8 cellular contexts compared by ENCODE assay signal in the genomic region with DNA sequence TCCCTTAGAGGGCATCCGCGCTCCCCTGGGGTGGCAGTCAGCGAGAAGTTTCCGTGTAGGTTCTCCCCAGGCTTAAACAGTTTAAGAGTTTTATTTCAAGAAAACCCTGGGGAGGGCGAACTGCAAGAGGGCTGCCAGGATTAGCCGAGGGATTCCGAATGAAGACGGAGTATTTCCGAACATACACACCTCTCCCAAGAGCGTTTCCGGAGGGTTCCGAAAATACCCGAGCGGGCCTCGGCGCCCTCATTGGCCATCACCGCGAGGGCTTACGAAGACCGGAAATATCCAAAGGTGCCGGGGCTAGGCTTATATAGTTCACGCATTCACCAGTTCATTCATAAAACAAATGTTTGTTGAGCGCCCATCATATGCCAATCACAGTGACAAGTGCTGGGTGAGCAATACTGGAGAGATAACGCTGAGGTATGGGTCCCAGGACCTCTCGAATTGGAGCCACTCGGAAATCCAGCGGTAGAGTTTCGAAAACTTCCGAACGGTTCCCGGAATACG. TPM values are rescaled to one million over a fixed set of nuclear protein-coding genes. Genes with fewer than 3 reads are reported as not detected.
DNase-seq lines count a peak whose midpoint lies in the region; ATAC-seq and TF ChIP-seq lines count a peak whose summit lies in the region.

No MANE protein-coding gene starts in this region.

- H3K4me3 Mint-ChIP-seq in activated T-cell treated with anti-CD3 and anti-CD28 coated beads, Interleukin-2, amount 50 U/mL, for 4 hours = peak overlapping the region; percentile 100

- H2AFZ ChIP-seq in PC-3 (ENCODE audit: low read length) = peak overlapping the region; percentile 63

- H3K27me3 ChIP-seq in PC-3 (ENCODE audit: low read length) = no peaks in the 10 kb centered on the region
- no peaks in the 10 kb centered on the region for H3K27me3 ChIP-seq in esophagus muscularis mucosa
- no peaks in the 10 kb centered on the region for H3K27me3 ChIP-seq in muscle layer of colon (ENCODE audit: control insufficient read depth in 1 of 2, insufficient read depth in 2 of 2, low read length in 2 of 2)

- H3K4me1 ChIP-seq in PC-3 (ENCODE audit: insufficient read depth, low read length) (peaks cover 41% of the 10 kb centered on the region), esophagus muscularis mucosa (peaks cover 47 to 63% (median 56%) of the 10 kb centered on the region in 4 donors), muscle layer of colon (ENCODE audit: insufficient read depth, low read length) (peaks cover 38% of the 10 kb centered on the region)

- intact Hi-C loops in PC-3 (cut with micrococcal nuclease) (loop anchor here (2.0 to 10.0 kb wide), 3 partner anchors 46 to 170 kb away; a partner anchor contains a TSS), esophagus muscularis mucosa (cut with DNase I) (no loop called here)

- H3K36me3 Mint-ChIP-seq in activated T-cell treated with anti-CD3 and anti-CD28 coated beads, Interleukin-2, amount 50 U/mL, for 4 hours (ENCODE audit: insufficient read depth) = peaks cover 32% of the 10 kb centered on the region

- 1% methylated on average over 26 of the region's 32 CpGs for WGBS in esophagus muscularis mucosa

- peaks cover 7% of the 10 kb centered on the region for H3F3A ChIP-seq in PC-3 (ENCODE audit: low read length, unreplicated experiment)

- H3K4me2 ChIP-seq in PC-3 (ENCODE audit: low read length) = peak overlapping the region; percentile 90

- TF ChIP-seq POLR2A in esophagus muscularis mucosa (IDR thresholded peaks at IDR 0.05; ENCODE audit: low read depth) = no peak

- H3K79me2 ChIP-seq in PC-3 (ENCODE audit: low read length) = peaks cover 73% of the 10 kb centered on the region

- POLR2A ChIA-PET in PC-3 (lab: Charles Lee; ENCODE audit: unreplicated experiment) = no interaction called here

- H3K4me3 ChIP-seq in PC-3 (ENCODE audit: low read length) (peak overlapping the region; percentile 98), esophagus muscularis mucosa (peak overlapping the region; percentile 71 to 87 (median 77)), muscle layer of colon (ENCODE audit: low read depth in 1 of 2, low read length in 2 of 2) (peak overlapping the region; percentile 30 to 69)

- CTCF ChIA-PET in PC-3 (lab: Charles Lee) = no interaction called here

- no peak for TF ChIP-seq EP300 in esophagus muscularis mucosa (IDR thresholded peaks at IDR 0.05)

- DNase-seq in DMS 273 (lab: John Stamatoyannopoulos, UW; ENCODE audit: unreplicated experiment) (peak; percentile 99), KBM-7 (peak; percentile 96), PC-3 (peak; percentile 99), esophagus muscularis mucosa (ENCODE audit: extremely low spot score) (peak; percentile 99)
- peak; percentile 92 for DNase-seq in activated T-cell treated with anti-CD3 and anti-CD28 coated beads, Interleukin-2, amount 50 U/mL, for 4 hours
- DNase-seq in stimulated activated CD8-positive, alpha-beta memory T cell treated with anti-CD3 and anti-CD28 coated beads, Interleukin-4, amount 100 ng/mL, for 48 hours = peak; percentile 97

- H4K20me1 ChIP-seq in PC-3 (ENCODE audit: low read length) = peaks cover 43% of the 10 kb centered on the region

- H3K9ac ChIP-seq in PC-3 (ENCODE audit: low read length) = peak overlapping the region; percentile 95
- peak overlapping the region; percentile 80 for H3K9ac ChIP-seq in muscle layer of colon (ENCODE audit: low read length)

- H3K36me3 ChIP-seq in PC-3 (ENCODE audit: low read depth, low read length) = peaks cover 39% of the 10 kb centered on the region
- peaks cover 8 to 39% (median 36%) of the 10 kb centered on the region in 4 donors for H3K36me3 ChIP-seq in esophagus muscularis mucosa
- H3K36me3 ChIP-seq in muscle layer of colon (ENCODE audit: insufficient read depth, low read length) = peaks cover 38% of the 10 kb centered on the region

- ATAC-seq in GM21723 (IDR thresholded peaks at IDR 0.05; ENCODE audit: unreplicated experiment) = peak; percentile 61
- peak; percentile 76 for ATAC-seq in PC-3
- peak; percentile 77 for ATAC-seq in activated T-cell treated with anti-CD3 and anti-CD28 coated beads, Interleukin-2, amount 50 U/mL, for 4 hours

- H3K27ac ChIP-seq in PC-3 (ENCODE audit: low read length) (peak overlapping the region; percentile 54), esophagus muscularis mucosa (replicated peaks in 1 of 4) (peak overlapping the region; percentile 88 to 94 (median 90)), muscle layer of colon (ENCODE audit: low read depth, low read length) (peak overlapping the region; percentile 89)

- no peaks in the 10 kb centered on the region for H3K27me3 Mint-ChIP-seq in activated T-cell treated with anti-CD3 and anti-CD28 coated beads, Interleukin-2, amount 50 U/mL, for 4 hours (ENCODE audit: low read depth)

- H3K9me3 Mint-ChIP-seq in activated T-cell treated with anti-CD3 and anti-CD28 coated beads, Interleukin-2, amount 50 U/mL, for 4 hours = no peaks in the 10 kb centered on the region

- H3K4me1 Mint-ChIP-seq in activated T-cell treated with anti-CD3 and anti-CD28 coated beads, Interleukin-2, amount 50 U/mL, for 4 hours (ENCODE audit: low read depth) = peaks cover 60% of the 10 kb centered on the region

- BruUV-seq in PC-3 (replicated peaks; lab: Mats Ljungman, UMichigan) = TSS peak; percentile 75

- no peak for TF ChIP-seq CTCF in PC-3 (conservative IDR thresholded peaks at IDR 0.05; ENCODE audit: low read depth, low read length)
- no peak for TF ChIP-seq CTCF in esophagus muscularis mucosa (IDR thresholded peaks at IDR 0.05)

- H3K9me3 ChIP-seq in PC-3 (ENCODE audit: low read length) (no peaks in the 10 kb centered on the region), esophagus muscularis mucosa (no peaks in the 10 kb centered on the region), muscle layer of colon (ENCODE audit: low read length) (no peaks in the 10 kb centered on the region)

- in situ Hi-C loops in KBM-7 (cut with MboI; ENCODE audit: low pct_unique_long_range_greater_than_20kb, low sequenced_read_pairs) = no loop called here

- no peaks in the 10 kb centered on the region for H3K9me2 ChIP-seq in PC-3 (replicated peaks; ENCODE audit: low read length)

RNA-seq across cellular contexts. Expression of a gene that starts 0.4 kb away (rescaled TPM):
- 550 and 836 TPM in 2 replicates for total RNA-seq in PC-3 (2014; rRNA removed)
- 1,000 to 10,000 TPM; 3,242 to 3,402 (median 3,363) TPM for total RNA-seq in activated T-cell treated with anti-CD3 and anti-CD28 coated beads, Interleukin-2, amount 50 U/mL, for 4 hours
- 100 to 1,000 TPM; 263 to 419 (median 369) TPM for total RNA-seq in esophagus muscularis mucosa

RNA-seq across cellular contexts. Expression of a gene that starts 1.2 kb away (rescaled TPM):
- 22.1 and 22.8 TPM in 2 replicates for total RNA-seq in PC-3 (2014; rRNA removed)
- 1 to 10 TPM; 6.1 to 8.8 (median 8.4) TPM for total RNA-seq in activated T-cell treated with anti-CD3 and anti-CD28 coated beads, Interleukin-2, amount 50 U/mL, for 4 hours
- total RNA-seq in esophagus muscularis mucosa = 1 to 10 TPM in 2 of 4 donors, under 1 TPM in 2; 0.83 to 7.5 (median 1.00) TPM

RNA-seq across cellular contexts. Expression of a gene that starts 8.7 kb away (rescaled TPM):
- total RNA-seq in PC-3 (2014; rRNA removed) (not detected in 2 replicates), esophagus muscularis mucosa (not detected)
- not detected for total RNA-seq in activated T-cell treated with anti-CD3 and anti-CD28 coated beads, Interleukin-2, amount 50 U/mL, for 4 hours

RNA-seq across cellular contexts. Expression of a gene that starts 15.0 kb away (rescaled TPM):
- total RNA-seq in PC-3 (2014; rRNA removed) (7.5 and 10.7 TPM in 2 replicates), esophagus muscularis mucosa (under 1 TPM in 2 of 4 donors, not detected in 2; 0.33 to 0.34 TPM)
- under 1 TPM; 0.18 to 0.46 (median 0.35) TPM for total RNA-seq in activated T-cell treated with anti-CD3 and anti-CD28 coated beads, Interleukin-2, amount 50 U/mL, for 4 hours

RNA-seq across cellular contexts. Expression of a gene that starts 22.2 kb away (rescaled TPM):
- total RNA-seq in PC-3 (2014; rRNA removed) = not detected in 2 replicates
- total RNA-seq in activated T-cell treated with anti-CD3 and anti-CD28 coated beads, Interleukin-2, amount 50 U/mL, for 4 hours = not detected
- total RNA-seq in esophagus muscularis mucosa = not detected

Comparison
In these comparisons a context has a peak if more than half of its experiments do, and no peak if none do; other contexts are left out.
1. Peak in every context shown above with its lines: DNase-seq, ATAC-seq, H3K4me3 ChIP-seq and H3K27ac ChIP-seq.